ENCODE assay signal across 11 cellular contexts in genomic region chr18:23438608-23439366, GRCh38. TPM values are rescaled to one million over a fixed set of nuclear protein-coding genes. Genes with fewer than 3 reads are reported as not detected.
DNase-seq lines count a peak whose midpoint lies in the region; ATAC-seq and TF ChIP-seq lines count a peak whose summit lies in the region.
"Had no signal": no experiment of that assay in that cellular context is flagged by ENCODE, and none has a peak within 500 bp of the region (broad histone marks: within the 10 kb centered on the region; RNA-seq: fewer than 3 reads in every experiment).

No MANE protein-coding gene starts in this region.

- H3K4me1 Mint-ChIP-seq in activated naive CD4-positive, alpha-beta T cell treated with anti-CD3 and anti-CD28 coated beads for 36 hours (ENCODE audit: low read depth) = peaks cover 21% of the 10 kb centered on the region
- H3K4me1 Mint-ChIP-seq in activated CD8-positive, alpha-beta T cell treated with anti-CD3 and anti-CD28 coated beads, Interleukin-2, amount 10 ng/mL, durations not matched to agents 7 days and 5 days (ENCODE audit: low read depth) = peaks cover 17% of the 10 kb centered on the region

- no peaks in the 10 kb centered on the region for H3K9me3 Mint-ChIP-seq in activated naive CD4-positive, alpha-beta T cell treated with anti-CD3 and anti-CD28 coated beads for 36 hours
- no peaks in the 10 kb centered on the region for H3K9me3 Mint-ChIP-seq in activated CD8-positive, alpha-beta T cell treated with anti-CD3 and anti-CD28 coated beads, Interleukin-2, amount 10 ng/mL, durations not matched to agents 7 days and 5 days (ENCODE audit: insufficient read depth)

- no peaks in the 10 kb centered on the region for H3K27me3 ChIP-seq in lower lobe of right lung (ENCODE audit: low read depth)
- H3K27me3 ChIP-seq: colonic mucosa, ovary had no signal

- CTCF ChIA-PET in activated naive CD4-positive, alpha-beta T cell treated with anti-CD3 and anti-CD28 coated beads for 36 hours (lab: Charles Lee) = interaction anchor here (0.7 kb wide), 1 partner anchor 409 kb away, joined by 3 read pairs; no protein-coding TSS in a partner anchor
- CTCF ChIA-PET in activated CD8-positive, alpha-beta T cell treated with anti-CD3 and anti-CD28 coated beads, Interleukin-2, amount 10 ng/mL, durations not matched to agents 7 days and 5 days (lab: Charles Lee) = no interaction called here

- H3K9me3 ChIP-seq in lower lobe of right lung = no peaks in the 10 kb centered on the region
- H3K9me3 ChIP-seq: colonic mucosa, ovary had no signal

- no peak overlapping the region for H3K27ac Mint-ChIP-seq in activated naive CD4-positive, alpha-beta T cell treated with anti-CD3 and anti-CD28 coated beads for 36 hours
- H3K27ac Mint-ChIP-seq in activated CD8-positive, alpha-beta T cell treated with anti-CD3 and anti-CD28 coated beads, Interleukin-2, amount 10 ng/mL, durations not matched to agents 7 days and 5 days = no peak overlapping the region

- no peak for TF ChIP-seq CTCF in lower lobe of right lung (IDR thresholded peaks at IDR 0.05)

- H3K27me3 Mint-ChIP-seq in activated naive CD4-positive, alpha-beta T cell treated with anti-CD3 and anti-CD28 coated beads for 36 hours (ENCODE audit: low read depth) = no peaks in the 10 kb centered on the region
- H3K27me3 Mint-ChIP-seq in activated CD8-positive, alpha-beta T cell treated with anti-CD3 and anti-CD28 coated beads, Interleukin-2, amount 10 ng/mL, durations not matched to agents 7 days and 5 days (ENCODE audit: low read depth) = no peaks in the 10 kb centered on the region

- intact Hi-C loops in activated naive CD4-positive, alpha-beta T cell treated with anti-CD3 and anti-CD28 coated beads for 36 hours (cut with micrococcal nuclease) = loop anchor here (1.0 kb wide), 2 partner anchors 15 to 65 kb away; partner anchors contain the start of genes RIOK3 and RMC1
- intact Hi-C loops in lower lobe of right lung (cut with DNase I) = no loop called here

- no peak for DNase-seq in activated naive CD4-positive, alpha-beta T cell treated with anti-CD3 and anti-CD28 coated beads for 36 hours
- DNase-seq in activated naive CD4-positive, alpha-beta T cell treated with anti-CD3 and anti-CD28 coated beads, Interleukin-2, amount 50 U/mL, for 16 hours = no peak
- DNase-seq in activated CD8-positive, alpha-beta T cell treated with anti-CD3 and anti-CD28 coated beads, Interleukin-2, amount 10 ng/mL, durations not matched to agents 7 days and 5 days = no peak
- DNase-seq in lower lobe of right lung = no peak
- no peak for DNase-seq in DMS 273 (lab: John Stamatoyannopoulos, UW; ENCODE audit: unreplicated experiment)
- no peak for DNase-seq in globus pallidus (ENCODE audit: low spot score)
- DNase-seq in activated CD8-positive, alpha-beta memory T cell treated with anti-CD3 and anti-CD28 coated beads for 24 hours = no peak
- DNase-seq: colonic mucosa, NCI-H1105, ovary had no signal

- ATAC-seq in activated CD8-positive, alpha-beta T cell treated with anti-CD3 and anti-CD28 coated beads, Interleukin-2, amount 10 ng/mL, durations not matched to agents 7 days and 5 days = no peak
- ATAC-seq in lower lobe of right lung = no peak

- H3K4me3 ChIP-seq in lower lobe of right lung = peak overlapping the region; percentile 85

- H3K4me1 ChIP-seq in lower lobe of right lung = peaks cover 14% of the 10 kb centered on the region
- H3K4me1 ChIP-seq: colonic mucosa had no signal

- no peaks in the 10 kb centered on the region for H3K36me3 ChIP-seq in lower lobe of right lung
- H3K36me3 ChIP-seq: colonic mucosa, ovary had no signal

- POLR2A ChIA-PET in activated CD8-positive, alpha-beta T cell treated with anti-CD3 and anti-CD28 coated beads, Interleukin-2, amount 10 ng/mL, durations not matched to agents 7 days and 5 days (lab: Charles Lee) = no interaction called here

- H3K27ac ChIP-seq in lower lobe of right lung = no peak overlapping the region
- peak overlapping the region; percentile 10 for H3K27ac ChIP-seq in temporal lobe (ENCODE audit: low read depth, low read length)
- H3K27ac ChIP-seq: colonic mucosa, ovary had no signal

- no peaks in the 10 kb centered on the region for H3K36me3 Mint-ChIP-seq in activated naive CD4-positive, alpha-beta T cell treated with anti-CD3 and anti-CD28 coated beads for 36 hours (ENCODE audit: low read depth)
- no peaks in the 10 kb centered on the region for H3K36me3 Mint-ChIP-seq in activated CD8-positive, alpha-beta T cell treated with anti-CD3 and anti-CD28 coated beads, Interleukin-2, amount 10 ng/mL, durations not matched to agents 7 days and 5 days (ENCODE audit: low read depth)

- peak overlapping the region; percentile 89 for H3K4me3 Mint-ChIP-seq in activated naive CD4-positive, alpha-beta T cell treated with anti-CD3 and anti-CD28 coated beads for 36 hours
- H3K4me3 Mint-ChIP-seq in activated CD8-positive, alpha-beta T cell treated with anti-CD3 and anti-CD28 coated beads, Interleukin-2, amount 10 ng/mL, durations not matched to agents 7 days and 5 days = peak overlapping the region; percentile 86

RNA-seq across cellular contexts. Expression of gene RIOK3, which starts 14.3 kb away (rescaled TPM):
- 10 to 100 TPM; 53.8 to 59.5 TPM for total RNA-seq in activated naive CD4-positive, alpha-beta T cell treated with anti-CD3 and anti-CD28 coated beads for 36 hours
- total RNA-seq in activated CD8-positive, alpha-beta T cell treated with anti-CD3 and anti-CD28 coated beads, Interleukin-2, amount 10 ng/mL, durations not matched to agents 7 days and 5 days = 10 to 100 TPM; 53.6 to 69.3 TPM
- total RNA-seq in lower lobe of right lung (64.1 TPM), temporal lobe (42.8 TPM)
